14 cellular contexts compared by ENCODE assay signal in the genomic region with DNA sequence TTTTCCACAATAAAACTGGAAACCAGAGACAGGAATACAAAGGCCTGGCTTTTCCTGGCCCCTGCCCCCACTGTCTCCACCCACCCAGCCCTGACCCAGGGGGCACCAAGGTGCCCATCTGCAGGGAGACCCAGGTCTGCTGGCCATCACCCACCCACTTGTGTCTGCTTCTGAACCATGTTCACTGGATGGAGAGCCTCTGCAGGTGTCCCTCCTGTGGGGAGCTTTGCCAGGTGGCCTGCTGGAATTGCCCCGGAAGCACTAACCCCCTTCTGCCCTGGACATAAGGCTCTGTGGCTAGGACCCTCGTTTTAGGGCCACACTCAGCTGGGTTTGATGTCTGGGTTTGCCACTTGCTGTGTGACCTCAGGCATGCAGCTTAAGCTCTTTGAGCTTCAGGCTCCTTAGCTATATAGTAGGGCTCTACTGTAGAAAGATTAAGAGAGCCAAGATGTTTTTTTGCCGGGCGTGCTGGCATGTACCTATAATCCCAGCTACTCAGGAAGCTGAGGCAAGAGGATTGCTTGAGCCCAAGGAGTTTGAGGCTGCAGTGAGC.
"Had no signal": no experiment of that assay in that cellular context is flagged by ENCODE, and none has a peak within 500 bp of the region (broad histone marks: within the 10 kb centered on the region; RNA-seq: fewer than 3 reads in every experiment).

No MANE protein-coding gene starts in this region.

- H3K27me3 ChIP-seq: ovary, vagina had no signal

- DNase-seq: activated CD4-positive, alpha-beta T cell treated with anti-CD3 and anti-CD28 coated beads, Interleukin-2, amount 50 U/mL, for 4 hours; activated CD4-positive, CD25-positive, alpha-beta regulatory T cell; activated T-cell treated with anti-CD3 and anti-CD28 coated beads, Interleukin-2, amount 50 U/mL, for 1 hour; immature natural killer cell; left colon; naive thymus-derived CD8-positive, alpha-beta T cell had no signal

- H3K4me3 ChIP-seq: breast epithelium, mucosa of descending colon, ovary, skin epidermis, vagina had no signal

- H3K36me3 ChIP-seq: breast epithelium, ovary, vagina had no signal

- H3K9me3 Mint-ChIP-seq: activated naive CD4-positive, alpha-beta T cell treated with anti-CD3 and anti-CD28 coated beads, Interleukin-2, amount 50 U/mL, for 72 hours; endodermal cell; immature natural killer cell; naive thymus-derived CD8-positive, alpha-beta T cell; T-helper 1 cell treated with Interleukin-12 subunit alpha and Interleukin-12 subunit beta and Interleukin-4 antibody, amounts not matched to agents 30 μg/mL and 1 μg/mL, for 36 hours had no signal

- H3K27ac ChIP-seq: breast epithelium, ovary, skin epidermis, vagina had no signal

- ATAC-seq: activated naive CD4-positive, alpha-beta T cell treated with anti-CD3 and anti-CD28 coated beads, Interleukin-2, amount 50 U/mL, for 72 hours; left colon; mucosa of descending colon; naive thymus-derived CD8-positive, alpha-beta T cell had no signal

- H3K4me3 Mint-ChIP-seq: endodermal cell; immature natural killer cell; T-helper 1 cell treated with Interleukin-12 subunit alpha and Interleukin-12 subunit beta and Interleukin-4 antibody, amounts not matched to agents 30 μg/mL and 1 μg/mL, for 36 hours had no signal

- H3K9me3 ChIP-seq: breast epithelium, mucosa of descending colon, ovary, vagina had no signal

- H3K27ac Mint-ChIP-seq: activated naive CD4-positive, alpha-beta T cell treated with anti-CD3 and anti-CD28 coated beads, Interleukin-2, amount 50 U/mL, for 72 hours; endodermal cell; immature natural killer cell; T-helper 1 cell treated with Interleukin-12 subunit alpha and Interleukin-12 subunit beta and Interleukin-4 antibody, amounts not matched to agents 30 μg/mL and 1 μg/mL, for 36 hours had no signal
